In genomic region chr2:171018522-171018921, GRCh38 we compare ENCODE assay signal across 14 cellular contexts.
DNase-seq lines count a peak whose midpoint lies in the region; ATAC-seq and FAIRE-seq lines count a peak whose summit lies in the region.
"Had no signal": no experiment of that assay in that cellular context is flagged by ENCODE, and none has a peak within 500 bp of the region (broad histone marks: within the 10 kb centered on the region; RNA-seq: fewer than 3 reads in every experiment).

No MANE protein-coding gene starts in this region.

- H3K4me3 Mint-ChIP-seq in activated naive CD8-positive, alpha-beta T cell treated with anti-CD3 and anti-CD28 coated beads, Interleukin-2, amount 50 U/mL, for 24 hours = no peak overlapping the region

- DNase-seq in GM18507 (ENCODE audit: extremely low spot score, insufficient read length, low read depth) (no peak), Ammon's horn (ENCODE audit: low spot score) (no peak), NCI-H146 treated with DMSO at 0.1 percent for 48 hours (lab: John Stamatoyannopoulos, UW; ENCODE audit: unreplicated experiment) (no peak), NCI-H2227 (lab: John Stamatoyannopoulos, UW; ENCODE audit: unreplicated experiment) (no peak)
- no peak for DNase-seq in activated naive CD8-positive, alpha-beta T cell treated with anti-CD3 and anti-CD28 coated beads, Interleukin-2, amount 50 U/mL, for 24 hours
- no peak for DNase-seq in stimulated activated naive CD4-positive, alpha-beta T cell (lab: John Stamatoyannopoulos, UW)
- DNase-seq: activated effector memory CD4-positive, alpha-beta T cell treated with Interleukin-2 at 50 U/mL for 16 hours; DMS53; gastrocnemius medialis; NCI-H2081 treated with DMSO at 0.1 percent for 48 hours; occipital lobe had no signal

- H3K4me1 Mint-ChIP-seq in activated naive CD8-positive, alpha-beta T cell treated with anti-CD3 and anti-CD28 coated beads, Interleukin-2, amount 50 U/mL, for 24 hours = peaks cover 11% of the 10 kb centered on the region

- ATAC-seq in GM19438 (IDR thresholded peaks at IDR 0.05; ENCODE audit: low read depth, unreplicated experiment) = peak; percentile 62
- ATAC-seq in HG02938 (IDR thresholded peaks at IDR 0.05; ENCODE audit: unreplicated experiment) = peak; percentile 90
- ATAC-seq in activated naive CD8-positive, alpha-beta T cell treated with anti-CD3 and anti-CD28 coated beads, Interleukin-2, amount 50 U/mL, for 24 hours = peak; percentile 63
- ATAC-seq: gastrocnemius medialis, Panc1 had no signal

- peak; percentile 65 for FAIRE-seq in GM18507 (lab: Jason Lieb, UNC)

- no peaks in the 10 kb centered on the region for H3K9me3 Mint-ChIP-seq in activated naive CD8-positive, alpha-beta T cell treated with anti-CD3 and anti-CD28 coated beads, Interleukin-2, amount 50 U/mL, for 24 hours

- no peak overlapping the region for H3K27ac Mint-ChIP-seq in activated naive CD8-positive, alpha-beta T cell treated with anti-CD3 and anti-CD28 coated beads, Interleukin-2, amount 50 U/mL, for 24 hours

- H3K27me3 Mint-ChIP-seq in activated naive CD8-positive, alpha-beta T cell treated with anti-CD3 and anti-CD28 coated beads, Interleukin-2, amount 50 U/mL, for 24 hours = no peaks in the 10 kb centered on the region

- peaks cover 33% of the 10 kb centered on the region for H3K36me3 Mint-ChIP-seq in activated naive CD8-positive, alpha-beta T cell treated with anti-CD3 and anti-CD28 coated beads, Interleukin-2, amount 50 U/mL, for 24 hours (ENCODE audit: low read depth)
